ENCODE assay signal across 17 cellular contexts in genomic region chr14:101604228-101604934, GRCh38. TPM values are rescaled to one million over a fixed set of nuclear protein-coding genes. Genes with fewer than 3 reads are reported as not detected.
DNase-seq lines count a peak whose midpoint lies in the region; ATAC-seq, FAIRE-seq and TF ChIP-seq lines count a peak whose summit lies in the region.
"Had no signal": no experiment of that assay in that cellular context is flagged by ENCODE, and none has a peak within 500 bp of the region (broad histone marks: within the 10 kb centered on the region; RNA-seq: fewer than 3 reads in every experiment).

No MANE protein-coding gene starts in this region.

- WGBS in K562 (ENCODE audit: insufficient coverage, low coverage, missing lambda C conversion rate) = 52% methylated on average over 7 of the region's 9 CpGs

- FAIRE-seq in K562 (lab: Jason Lieb, UNC) = no peak

- H3K4me3 ChIP-seq in K562 = no peak overlapping the region
- H3K4me3 ChIP-seq: GM23248 had no signal

- no peaks in the 10 kb centered on the region for H3K9me3 Mint-ChIP-seq in activated CD8-positive, alpha-beta T cell treated with anti-CD3 and anti-CD28 coated beads, Interleukin-2, amount 10 ng/mL, durations not matched to agents 7 days and 5 days (ENCODE audit: insufficient read depth)
- H3K9me3 Mint-ChIP-seq in activated CD8-positive, alpha-beta T cell treated with anti-CD3 and anti-CD28 coated beads for 36 hours = no peaks in the 10 kb centered on the region
- no peaks in the 10 kb centered on the region for H3K9me3 Mint-ChIP-seq in osteocyte (ENCODE audit: unreplicated experiment)
- H3K9me3 Mint-ChIP-seq: CD4-positive, alpha-beta memory T cell had no signal

- H2AFZ ChIP-seq in K562 (ENCODE audit: low read depth, low read length) = 0 out of 2 replicates have a peak overlapping the region, but pooled peaks have one; percentile 24
- H2AFZ ChIP-seq: GM23248 had no signal

- H3K27ac ChIP-seq in K562 (ENCODE audit: extremely low read depth, low read depth, low read length) = no peak overlapping the region
- H3K27ac ChIP-seq: GM23248 had no signal

- in situ Hi-C loops in K562 (cut with MboI) = no loop called here

- TF ChIP-seq POLR2A in K562 (conservative IDR thresholded peaks at IDR 0.05) = no peak

- H3K27ac Mint-ChIP-seq in activated CD8-positive, alpha-beta T cell treated with anti-CD3 and anti-CD28 coated beads, Interleukin-2, amount 10 ng/mL, durations not matched to agents 7 days and 5 days = no peak overlapping the region
- no peak overlapping the region for H3K27ac Mint-ChIP-seq in activated CD8-positive, alpha-beta T cell treated with anti-CD3 and anti-CD28 coated beads for 36 hours
- H3K27ac Mint-ChIP-seq in osteocyte (ENCODE audit: unreplicated experiment) = no peak overlapping the region
- H3K27ac Mint-ChIP-seq: CD4-positive, alpha-beta memory T cell had no signal

- H3K4me3 Mint-ChIP-seq in activated CD8-positive, alpha-beta T cell treated with anti-CD3 and anti-CD28 coated beads, Interleukin-2, amount 10 ng/mL, durations not matched to agents 7 days and 5 days = no peak overlapping the region
- no peak overlapping the region for H3K4me3 Mint-ChIP-seq in activated CD8-positive, alpha-beta T cell treated with anti-CD3 and anti-CD28 coated beads for 36 hours
- H3K4me3 Mint-ChIP-seq in osteocyte (ENCODE audit: unreplicated experiment) = no peak overlapping the region
- H3K4me3 Mint-ChIP-seq: CD4-positive, alpha-beta memory T cell had no signal

- H3K4me1 Mint-ChIP-seq in activated CD8-positive, alpha-beta T cell treated with anti-CD3 and anti-CD28 coated beads, Interleukin-2, amount 10 ng/mL, durations not matched to agents 7 days and 5 days (ENCODE audit: low read depth) = no peaks in the 10 kb centered on the region
- no peaks in the 10 kb centered on the region for H3K4me1 Mint-ChIP-seq in activated CD8-positive, alpha-beta T cell treated with anti-CD3 and anti-CD28 coated beads for 36 hours (ENCODE audit: low read depth)
- H3K4me1 Mint-ChIP-seq in osteocyte (ENCODE audit: unreplicated experiment) = no peaks in the 10 kb centered on the region
- H3K4me1 Mint-ChIP-seq: CD4-positive, alpha-beta memory T cell had no signal

- peaks cover 29% of the 10 kb centered on the region for H3K27me3 Mint-ChIP-seq in activated CD8-positive, alpha-beta T cell treated with anti-CD3 and anti-CD28 coated beads, Interleukin-2, amount 10 ng/mL, durations not matched to agents 7 days and 5 days (ENCODE audit: low read depth)
- peaks cover 15% of the 10 kb centered on the region for H3K27me3 Mint-ChIP-seq in activated CD8-positive, alpha-beta T cell treated with anti-CD3 and anti-CD28 coated beads for 36 hours
- H3K27me3 Mint-ChIP-seq in osteocyte (ENCODE audit: unreplicated experiment) = peaks cover 30% of the 10 kb centered on the region

- no peak overlapping the region for H3K9ac ChIP-seq in K562 (ENCODE audit: insufficient read depth in 1 of 2, low read depth in 2 of 2, low read length in 2 of 2)
- H3K9ac ChIP-seq: GM23248 had no signal

- ATAC-seq in activated CD8-positive, alpha-beta T cell treated with anti-CD3 and anti-CD28 coated beads, Interleukin-2, amount 10 ng/mL, durations not matched to agents 7 days and 5 days = no peak
- no peak for ATAC-seq in activated CD8-positive, alpha-beta T cell treated with anti-CD3 and anti-CD28 coated beads for 36 hours
- ATAC-seq in K562 (no peak), HG03378 (IDR thresholded peaks at IDR 0.05; ENCODE audit: unreplicated experiment) (no peak)

- H3K27me3 ChIP-seq in K562 (ENCODE audit: control insufficient read depth in 2 of 2, insufficient read depth in 2 of 2, low read length in 2 of 2) = no peaks in the 10 kb centered on the region; a peak in 1 of 5 replicates

- DNase-seq in activated CD8-positive, alpha-beta T cell treated with anti-CD3 and anti-CD28 coated beads, Interleukin-2, amount 10 ng/mL, durations not matched to agents 7 days and 5 days = peak; percentile 11
- no peak for DNase-seq in activated CD8-positive, alpha-beta T cell treated with anti-CD3 and anti-CD28 coated beads for 36 hours
- DNase-seq in AG20443 (ENCODE audit: low spot score) (peak; percentile 8), K562 (ENCODE audit: extremely low read depth in 1 of 4, low spot score in 3 of 4) (no peak), osteocyte (ENCODE audit: extremely low spot score, unreplicated experiment) (peak; percentile 77), NCI-H2227 (lab: John Stamatoyannopoulos, UW; ENCODE audit: unreplicated experiment) (no peak), NCI-H1694 (lab: John Stamatoyannopoulos, UW) (no peak)
- DNase-seq: 8988T; CD4-positive, alpha-beta memory T cell; GM23248; NCI-H1092; NCI-H146; NCI-H2081 treated with DMSO at 0.1 percent for 48 hours; NCI-H510A treated with DMSO at 0.1 percent for 48 hours had no signal

- no peaks in the 10 kb centered on the region for H3K9me1 ChIP-seq in K562 (ENCODE audit: control insufficient read depth, insufficient read depth, low read length)

- H4K20me1 ChIP-seq in K562 (replicated peaks; ENCODE audit: control insufficient read depth, insufficient read depth, low read length) = no peaks in the 10 kb centered on the region

- no peaks in the 10 kb centered on the region for H3K36me3 Mint-ChIP-seq in activated CD8-positive, alpha-beta T cell treated with anti-CD3 and anti-CD28 coated beads, Interleukin-2, amount 10 ng/mL, durations not matched to agents 7 days and 5 days (ENCODE audit: low read depth)
- H3K36me3 Mint-ChIP-seq in activated CD8-positive, alpha-beta T cell treated with anti-CD3 and anti-CD28 coated beads for 36 hours (ENCODE audit: low read depth) = no peaks in the 10 kb centered on the region
- H3K36me3 Mint-ChIP-seq in osteocyte (ENCODE audit: unreplicated experiment) = no peaks in the 10 kb centered on the region
- H3K36me3 Mint-ChIP-seq: CD4-positive, alpha-beta memory T cell had no signal

- no peak for TF ChIP-seq EP300 in K562 (IDR thresholded peaks at IDR 0.05; ENCODE audit: low read length)

- no peak for TF ChIP-seq RAD21 in K562 (CRISPR knock-in tag; conservative IDR thresholded peaks at IDR 0.05 in 1 of 2, IDR thresholded peaks at IDR 0.05 in 1 of 2)

- H3K36me3 ChIP-seq in K562 (ENCODE audit: control insufficient read depth, insufficient read depth, low read length) = no peaks in the 10 kb centered on the region

- CTCF ChIA-PET in activated CD8-positive, alpha-beta T cell treated with anti-CD3 and anti-CD28 coated beads, Interleukin-2, amount 10 ng/mL, durations not matched to agents 7 days and 5 days (lab: Charles Lee) = no interaction called here
- CTCF ChIA-PET in activated CD8-positive, alpha-beta T cell treated with anti-CD3 and anti-CD28 coated beads for 36 hours (lab: Charles Lee) = no interaction called here
- CTCF ChIA-PET in K562 (lab: Yijun Ruan, JAX; ENCODE audit: low intra/inter-chr PET ratio) = no interaction called here

- no peaks in the 10 kb centered on the region for H3K79me2 ChIP-seq in K562 (ENCODE audit: control insufficient read depth, insufficient read depth, low read length)

- TF ChIP-seq CTCF in activated CD8-positive, alpha-beta T cell treated with anti-CD3 and anti-CD28 coated beads for 36 hours (IDR thresholded peaks at IDR 0.05) = no peak
- no peak for TF ChIP-seq CTCF in K562 (IDR thresholded peaks at IDR 0.05 in 2 of 3, conservative IDR thresholded peaks at IDR 0.05 in 1 of 3; ENCODE audit: insufficient read depth in 2 of 3, low read depth in 1 of 3, low read length in 3 of 3)
- no peak for TF ChIP-seq CTCF in osteocyte (IDR thresholded peaks at IDR 0.05)

- H3K4me2 ChIP-seq in K562 (ENCODE audit: insufficient read depth, low read length) = no peak overlapping the region

- no peaks in the 10 kb centered on the region for H3K9me3 ChIP-seq in K562 (replicated peaks; ENCODE audit: control insufficient read depth, insufficient read depth, low read depth, low read length)

- intact Hi-C loops in activated CD8-positive, alpha-beta T cell treated with anti-CD3 and anti-CD28 coated beads for 36 hours (cut with micrococcal nuclease) = no loop called here
- intact Hi-C loops in K562 (cut with micrococcal nuclease) = no loop called here

- BruUV-seq in K562 (replicated peaks; lab: Mats Ljungman, UMichigan) = no TSS peak

- peaks cover 0 to 3% of the 10 kb centered on the region in 2 experiments; a peak in 2 of 5 replicates for H3K4me1 ChIP-seq in K562 (replicated peaks in 1 of 2; ENCODE audit: control insufficient read depth in 2 of 2, insufficient read depth in 2 of 2, low read length in 2 of 2)

- POLR2A ChIA-PET in activated CD8-positive, alpha-beta T cell treated with anti-CD3 and anti-CD28 coated beads, Interleukin-2, amount 10 ng/mL, durations not matched to agents 7 days and 5 days (lab: Charles Lee) = no interaction called here
- POLR2A ChIA-PET in activated CD8-positive, alpha-beta T cell treated with anti-CD3 and anti-CD28 coated beads for 36 hours (lab: Charles Lee) = no interaction called here
- POLR2A ChIA-PET in K562 (lab: Yijun Ruan, JAX) = interaction anchor here (0.7 kb wide), 1 partner anchor 19 kb away, joined by 3 read pairs; no protein-coding TSS in a partner anchor

TF ChIP-seq in K562, 482 proteins besides CTCF, POLR2A, EP300 and RAD21 (continues in another document):
- TF ChIP-seq MYC (IDR thresholded peaks at IDR 0.05; ENCODE audit: low read depth, low read length) (no peak), MYC (CRISPR knock-in tag; IDR thresholded peaks at IDR 0.05; ENCODE audit: borderline replicate concordance, low read depth) (no peak)

RNA-seq across cellular contexts. Expression of gene DIO3, which starts 43.1 kb away (rescaled TPM):
- not detected for total RNA-seq in activated CD8-positive, alpha-beta T cell treated with anti-CD3 and anti-CD28 coated beads, Interleukin-2, amount 10 ng/mL, durations not matched to agents 7 days and 5 days
- total RNA-seq in activated CD8-positive, alpha-beta T cell treated with anti-CD3 and anti-CD28 coated beads for 36 hours = not detected
- total RNA-seq in K562 (2011; cell fraction: chromatin; rRNA removed; ENCODE audit: low replicate concordance) = not detected in 2 replicates
- not detected in 2 replicates for total RNA-seq in K562 (2011; cell fraction: nucleolus; rRNA removed)
- not detected in 2 replicates for total RNA-seq in K562 (2011; cell fraction: nucleoplasm; rRNA removed)
- not detected in 2 replicates for total RNA-seq in K562 (2014; rRNA removed)
- not detected in 2 replicates for total RNA-seq in K562 (2014; rRNA removed; fragmentation: Illumina TruSeq; extraction: Trizol)
- not detected in 2 replicates for total RNA-seq in K562 (2015; rRNA removed; fragmentation: Illumina TruSeq; extraction: Trizol)
- not detected in 2 replicates for total RNA-seq in K562 (2021)
- polyA plus RNA-seq in K562 (2011; rRNA removed) = not detected in 2 replicates
- polyA plus RNA-seq in K562 (2011; cell fraction: cytosol; rRNA removed) = not detected in 2 replicates
- polyA plus RNA-seq in K562 (2011; cell fraction: nucleus; rRNA removed) = not detected in 2 replicates
- not detected in 2 replicates for polyA plus RNA-seq in K562 (2012)
- polyA plus RNA-seq in K562 (2014; fragmentation: Illumina TruSeq; extraction: Trizol) = not detected in 2 replicates
- not detected for polyA plus RNA-seq in K562 (2014; fragmentation: Nextera tagmentation; extraction: Ambion mirVana)
- not detected in 2 replicates for polyA plus RNA-seq in K562 (2014; rRNA removed)
- not detected in 2 replicates for polyA minus RNA-seq in K562 (2011; rRNA and poly(A)+ RNA removed)
- not detected in 2 replicates for polyA minus RNA-seq in K562 (2011; cell fraction: cytosol; rRNA and poly(A)+ RNA removed)
- polyA minus RNA-seq in K562 (2011; cell fraction: nucleus; rRNA and poly(A)+ RNA removed) = not detected in 2 replicates
- 0.34 and 0.43 TPM in 2 replicates for total RNA-seq in osteocyte
- total RNA-seq: CD4-positive, alpha-beta memory T cell; GM23248; MCF 10A had no signal
- polyA plus RNA-seq: BJ; CD4-positive, alpha-beta memory T cell; GM23248 had no signal

Comparison
In these comparisons a context has a peak if more than half of its experiments do, and no peak if none do; other contexts are left out.
1. DNase-seq: peak in activated CD8-positive, alpha-beta T cell treated with anti-CD3 and anti-CD28 coated beads, Interleukin-2, amount 10 ng/mL, durations not matched to agents 7 days and 5 days (single experiment), AG20443 (single experiment) and osteocyte (single experiment); none in activated CD8-positive, alpha-beta T cell treated with anti-CD3 and anti-CD28 coated beads for 36 hours (single experiment), K562 (0 of 4), NCI-H2227 (single experiment) and NCI-H1694 (single experiment).